Comparison of ENCODE assay signal across 12 cellular contexts in genomic region chr12:109305547-109305946, GRCh38. TPM values are rescaled to one million over a fixed set of nuclear protein-coding genes. Genes with fewer than 3 reads are reported as not detected.
"Had no signal": no experiment of that assay in that cellular context is flagged by ENCODE, and none has a peak within 500 bp of the region (broad histone marks: within the 10 kb centered on the region; RNA-seq: fewer than 3 reads in every experiment).

No MANE protein-coding gene starts in this region.

- H2AFZ ChIP-seq: GM23338 had no signal

- ATAC-seq: GM23338 had no signal

- FAIRE-seq: H1, H54 had no signal

- H3K4me2 ChIP-seq: GM23338, KMS-11 had no signal

- H3K27ac ChIP-seq: HL-60, KMS-11 had no signal

- H3K9ac ChIP-seq: KMS-11 had no signal

- H3K4me3 ChIP-seq: GM23338 had no signal

- DNase-seq: H9, HCEC 1CT, HFFc6, IMR-90, Karpas-422, KBM-7 had no signal

RNA-seq across cellular contexts. Expression of gene FOXN4, which starts 3.5 kb away (rescaled TPM):
- total RNA-seq: HFFc6, HT1080, IMR-90 had no signal
- polyA plus RNA-seq: IMR-90 had no signal

RNA-seq across cellular contexts. Expression of gene MYO1H, which starts 42.2 kb away (rescaled TPM):
- total RNA-seq: GM23338, H1, HFFc6, HT1080, IMR-90 had no signal
- polyA plus RNA-seq: GM23338, IMR-90 had no signal
